In genomic region chr2:37417321-37417720, GRCh38 we compare ENCODE assay signal across 25 cellular contexts.
DNase-seq lines count a peak whose midpoint lies in the region; ATAC-seq and TF ChIP-seq lines count a peak whose summit lies in the region.
"Had no signal": no experiment of that assay in that cellular context is flagged by ENCODE, and none has a peak within 500 bp of the region (broad histone marks: within the 10 kb centered on the region; RNA-seq: fewer than 3 reads in every experiment).

No MANE protein-coding gene starts in this region.

- no peak for TF ChIP-seq CTCF in fibroblast of villous mesenchyme (IDR thresholded peaks at IDR 0.05; ENCODE audit: insufficient read depth, low read depth, low read length)

- H3K4me3 ChIP-seq in fibroblast of villous mesenchyme (ENCODE audit: low read depth, low read length), result no peak overlapping the region
- H3K4me3 ChIP-seq: GM23338, lung, SJSA1, tibial nerve had no signal

- DNase-seq in NCI-H146 (lab: John Stamatoyannopoulos, UW) (peak; percentile 2), NCI-H146 treated with DMSO at 0.1 percent for 48 hours (lab: John Stamatoyannopoulos, UW; ENCODE audit: unreplicated experiment) (no peak), amniotic epithelial cell (ENCODE audit: low read depth) (peak; percentile 31), fibroblast of villous mesenchyme (ENCODE audit: low read depth) (peak; percentile 71), stromal cell of bone marrow (ENCODE audit: low read depth) (peak; percentile 70), SW480 (ENCODE audit: low spot score) (no peak)
- DNase-seq in effector CD8-positive, alpha-beta T cell (lab: John Stamatoyannopoulos, UW), result no peak
- DNase-seq: activated CD4-positive, alpha-beta T cell treated with anti-CD3 and anti-CD28 coated beads, Interleukin-2, amount 10 ng/mL, durations not matched to agents 24 days and 14 days; activated CD8-positive, alpha-beta memory T cell treated with anti-CD3 and anti-CD28 coated beads, Interleukin-2, amount 50 U/mL, for 4 hours; activated effector memory CD4-positive, alpha-beta T cell treated with anti-CD3 and anti-CD28 coated beads, Interleukin-2, amount 50 U/mL, for 16 hours; CD8-positive, alpha-beta memory T cell; cortex of kidney; head of caudate nucleus; KBM-7; naive B cell; NCI-H1048; PC-3; posterior cingulate gyrus; stimulated activated CD4-positive, alpha-beta T cell treated with anti-CD3 and anti-CD28 coated beads, Interleukin-12 subunit alpha, Interleukin-12 subunit beta, amount 100 ng/mL, for 4 hours had no signal

- no peak for ATAC-seq in GM18520 (IDR thresholded peaks at IDR 0.05; ENCODE audit: unreplicated experiment)
- ATAC-seq: GM23338; PC-3; stimulated activated effector memory CD8-positive, alpha-beta T cell treated with anti-CD3 and anti-CD28 coated beads, Interleukin-12 subunit alpha, Interleukin-12 subunit beta, amount 100 ng/mL, for 72 hours had no signal

Comparison
In these comparisons a context has a peak if more than half of its experiments do, and no peak if none do; other contexts are left out.
1. DNase-seq: peak in NCI-H146 (single experiment), amniotic epithelial cell (single experiment), fibroblast of villous mesenchyme (single experiment) and stromal cell of bone marrow (single experiment); none in NCI-H146 treated with DMSO at 0.1 percent for 48 hours (single experiment), SW480 (single experiment) and effector CD8-positive, alpha-beta T cell (single experiment).